Comparison of ENCODE assay signal across 8 cellular contexts in genomic region chr14:64654072-64654899, GRCh38. TPM values are rescaled to one million over a fixed set of nuclear protein-coding genes. Genes with fewer than 3 reads are reported as not detected.
DNase-seq lines count a peak whose midpoint lies in the region; ATAC-seq and TF ChIP-seq lines count a peak whose summit lies in the region.

No MANE protein-coding gene starts in this region.

- no peak overlapping the region for H4K5ac ChIP-seq in mesendoderm (ENCODE audit: low read length)

- H3K9me3 Mint-ChIP-seq in natural killer cell = no peaks in the 10 kb centered on the region
- H3K9me3 Mint-ChIP-seq in T-helper 2 cell treated with Interferon-gamma antibody and Interleukin-4, amounts not matched to agents 5 μg/mL and 100 μg/mL, for 36 hours = no peaks in the 10 kb centered on the region

- H3K27me3 Mint-ChIP-seq in natural killer cell (ENCODE audit: low read depth in 2 of 2) = peaks cover 0 to 8% of the 10 kb centered on the region in 2 donors
- peaks cover 18% of the 10 kb centered on the region for H3K27me3 Mint-ChIP-seq in T-helper 2 cell treated with Interferon-gamma antibody and Interleukin-4, amounts not matched to agents 5 μg/mL and 100 μg/mL, for 36 hours (ENCODE audit: low read depth)

- no CpG with 5 or more reads among the region's 7 CpGs for WGBS in mesendoderm (ENCODE audit: extremely low coverage, insufficient coverage, low lambda C conversion rate)

- no peaks in the 10 kb centered on the region for H3K79me2 ChIP-seq in mesendoderm (ENCODE audit: control insufficient read depth, insufficient read depth, low read length)

- H3K4me3 Mint-ChIP-seq in natural killer cell = no peak overlapping the region
- no peak overlapping the region for H3K4me3 Mint-ChIP-seq in T-helper 2 cell treated with Interferon-gamma antibody and Interleukin-4, amounts not matched to agents 5 μg/mL and 100 μg/mL, for 36 hours

- no peaks in the 10 kb centered on the region for H3K36me3 Mint-ChIP-seq in natural killer cell
- no peaks in the 10 kb centered on the region for H3K36me3 Mint-ChIP-seq in T-helper 2 cell treated with Interferon-gamma antibody and Interleukin-4, amounts not matched to agents 5 μg/mL and 100 μg/mL, for 36 hours (ENCODE audit: low read depth)

- H3K27me3 ChIP-seq in mesendoderm (ENCODE audit: insufficient read depth, low read length, poor library complexity) = no peaks in the 10 kb centered on the region

- no peak overlapping the region for H4K8ac ChIP-seq in mesendoderm (ENCODE audit: low read depth, low read length)

- H3K36me3 ChIP-seq in mesendoderm (ENCODE audit: control insufficient read depth, insufficient read depth, low read length) = no peaks in the 10 kb centered on the region

- no peak overlapping the region for H3K23ac ChIP-seq in mesendoderm (ENCODE audit: low read length)

- H3K56ac ChIP-seq in mesendoderm (ENCODE audit: low read length) = no peak overlapping the region

- peak; percentile 46 to 63 (median 57) for ATAC-seq in natural killer cell
- no peak for ATAC-seq in HG03520 (IDR thresholded peaks at IDR 0.05; ENCODE audit: unreplicated experiment)
- no peak for ATAC-seq in HG02571 (IDR thresholded peaks at IDR 0.05; ENCODE audit: unreplicated experiment)

- H2BK120ac ChIP-seq in mesendoderm (ENCODE audit: low read depth, low read length) = no peak overlapping the region

- H3K27ac Mint-ChIP-seq in natural killer cell = peak overlapping the region in 1 of 2 donors; percentile 19
- no peak overlapping the region for H3K27ac Mint-ChIP-seq in T-helper 2 cell treated with Interferon-gamma antibody and Interleukin-4, amounts not matched to agents 5 μg/mL and 100 μg/mL, for 36 hours

- H2BK15ac ChIP-seq in mesendoderm (replicated peaks; ENCODE audit: low read depth) = no peak overlapping the region

- DNase-seq in GF-D8 (lab: John Stamatoyannopoulos, UW) (peak; percentile 13), MV-4-11 (lab: John Stamatoyannopoulos, UW) (peak; percentile 99), natural killer cell (no peak), mesendoderm (no peak)
- no peak for DNase-seq in T-helper 2 cell treated with Interferon-gamma antibody and Interleukin-4, amounts not matched to agents 5 μg/mL and 100 μg/mL, for 36 hours (ENCODE audit: low spot score)

- no peaks in the 10 kb centered on the region for H3K79me1 ChIP-seq in mesendoderm (ENCODE audit: low read length)

- intact Hi-C loops in natural killer cell (cut with micrococcal nuclease) = no loop called here

- H3K4ac ChIP-seq in mesendoderm (ENCODE audit: low read depth, low read length) = no peak overlapping the region

- H3K9ac ChIP-seq in mesendoderm (ENCODE audit: low read length) = no peak overlapping the region

- H3K18ac ChIP-seq in mesendoderm (ENCODE audit: low read length) = no peak overlapping the region

- H3K4me2 ChIP-seq in mesendoderm (ENCODE audit: low read length) = no peak overlapping the region

- H3K27ac ChIP-seq in cingulate gyrus (ENCODE audit: low read depth, low read length) = peak overlapping the region; percentile 35
- no peak overlapping the region for H3K27ac ChIP-seq in mesendoderm (ENCODE audit: low read depth, low read length)

- H3K4me1 Mint-ChIP-seq in natural killer cell = peaks cover 17% of the 10 kb centered on the region in 2 donors
- H3K4me1 Mint-ChIP-seq in T-helper 2 cell treated with Interferon-gamma antibody and Interleukin-4, amounts not matched to agents 5 μg/mL and 100 μg/mL, for 36 hours (ENCODE audit: low read depth) = peaks cover 9% of the 10 kb centered on the region

- H2BK5ac ChIP-seq in mesendoderm (ENCODE audit: low read length) = no peak overlapping the region

- peaks cover 4% of the 10 kb centered on the region for H3K4me1 ChIP-seq in mesendoderm (ENCODE audit: control insufficient read depth, low read depth, low read length)

- no peak overlapping the region for H2AK5ac ChIP-seq in mesendoderm (ENCODE audit: low read length)

- no peak for TF ChIP-seq CTCF in natural killer cell (IDR thresholded peaks at IDR 0.05)

- H3K4me3 ChIP-seq in mesendoderm (ENCODE audit: low read length) = no peak overlapping the region

RNA-seq across cellular contexts. Expression of gene PLEKHG3, which starts 49.9 kb away (rescaled TPM):
- total RNA-seq in natural killer cell = 100 to 1,000 TPM; 184 to 285 (median 225) TPM
- polyA plus RNA-seq in mesendoderm (2013, experiment 1 of 2) = 20.7 TPM
- polyA plus RNA-seq in mesendoderm (2013, experiment 2 of 2) = 21.8 TPM

Comparison
In these comparisons a context has a peak if more than half of its experiments do, and no peak if none do; other contexts are left out.
1. DNase-seq: peak in GF-D8 (single experiment) and MV-4-11 (single experiment); none in natural killer cell (single experiment), T-helper 2 cell treated with Interferon-gamma antibody and Interleukin-4, amounts not matched to agents 5 μg/mL and 100 μg/mL, for 36 hours (single experiment) and mesendoderm (single experiment).
2. ATAC-seq: peak in natural killer cell (3 of 3); none in HG03520 (single experiment) and HG02571 (single experiment).